1 cellular context compared by ENCODE assay signal in the genomic region with DNA sequence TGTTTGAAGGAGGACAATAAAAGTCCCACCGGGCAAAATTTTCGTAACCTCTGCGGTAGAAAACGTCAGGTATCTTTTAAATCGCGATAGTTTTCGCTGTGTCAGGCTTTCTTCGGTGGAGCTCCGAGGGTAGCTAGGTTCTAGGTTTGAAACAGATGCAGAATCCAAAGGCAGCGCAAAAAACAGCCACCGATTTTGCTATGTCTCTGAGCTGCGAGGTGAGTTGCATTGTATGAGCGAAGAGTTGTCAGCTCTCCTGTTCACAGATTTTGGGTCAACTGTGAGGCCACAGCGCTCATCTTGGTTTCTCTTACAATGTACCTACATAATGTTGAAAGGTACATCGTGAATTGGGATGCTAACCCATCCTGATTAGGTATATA.
TF ChIP-seq lines count a peak whose summit lies in the region.

No MANE protein-coding gene starts in this region.

TF ChIP-seq in GM12878, 131 proteins besides CTCF, POLR2A, EP300 and RAD21 (continued from another document):
- TF ChIP-seq, protein P1, sequence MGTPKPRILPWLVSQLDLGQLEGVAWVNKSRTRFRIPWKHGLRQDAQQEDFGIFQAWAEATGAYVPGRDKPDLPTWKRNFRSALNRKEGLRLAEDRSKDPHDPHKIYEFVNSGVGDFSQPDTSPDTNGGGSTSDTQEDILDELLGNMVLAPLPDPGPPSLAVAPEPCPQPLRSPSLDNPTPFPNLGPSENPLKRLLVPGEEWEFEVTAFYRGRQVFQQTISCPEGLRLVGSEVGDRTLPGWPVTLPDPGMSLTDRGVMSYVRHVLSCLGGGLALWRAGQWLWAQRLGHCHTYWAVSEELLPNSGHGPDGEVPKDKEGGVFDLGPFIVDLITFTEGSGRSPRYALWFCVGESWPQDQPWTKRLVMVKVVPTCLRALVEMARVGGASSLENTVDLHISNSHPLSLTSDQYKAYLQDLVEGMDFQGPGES (IDR thresholded peaks at IDR 0.05) = no peak
- no peak for TF ChIP-seq RUNX3 (IDR thresholded peaks at IDR 0.05; ENCODE audit: low read length)
- TF ChIP-seq, protein P2, sequence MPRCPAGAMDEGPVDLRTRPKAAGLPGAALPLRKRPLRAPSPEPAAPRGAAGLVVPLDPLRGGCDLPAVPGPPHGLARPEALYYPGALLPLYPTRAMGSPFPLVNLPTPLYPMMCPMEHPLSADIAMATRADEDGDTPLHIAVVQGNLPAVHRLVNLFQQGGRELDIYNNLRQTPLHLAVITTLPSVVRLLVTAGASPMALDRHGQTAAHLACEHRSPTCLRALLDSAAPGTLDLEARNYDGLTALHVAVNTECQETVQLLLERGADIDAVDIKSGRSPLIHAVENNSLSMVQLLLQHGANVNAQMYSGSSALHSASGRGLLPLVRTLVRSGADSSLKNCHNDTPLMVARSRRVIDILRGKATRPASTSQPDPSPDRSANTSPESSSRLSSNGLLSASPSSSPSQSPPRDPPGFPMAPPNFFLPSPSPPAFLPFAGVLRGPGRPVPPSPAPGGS (IDR thresholded peaks at IDR 0.05; ENCODE audit: borderline replicate concordance, insufficient read depth, low read depth, low read length, poor library complexity, severe bottlenecking) = no peak
- TF ChIP-seq, protein P3, sequence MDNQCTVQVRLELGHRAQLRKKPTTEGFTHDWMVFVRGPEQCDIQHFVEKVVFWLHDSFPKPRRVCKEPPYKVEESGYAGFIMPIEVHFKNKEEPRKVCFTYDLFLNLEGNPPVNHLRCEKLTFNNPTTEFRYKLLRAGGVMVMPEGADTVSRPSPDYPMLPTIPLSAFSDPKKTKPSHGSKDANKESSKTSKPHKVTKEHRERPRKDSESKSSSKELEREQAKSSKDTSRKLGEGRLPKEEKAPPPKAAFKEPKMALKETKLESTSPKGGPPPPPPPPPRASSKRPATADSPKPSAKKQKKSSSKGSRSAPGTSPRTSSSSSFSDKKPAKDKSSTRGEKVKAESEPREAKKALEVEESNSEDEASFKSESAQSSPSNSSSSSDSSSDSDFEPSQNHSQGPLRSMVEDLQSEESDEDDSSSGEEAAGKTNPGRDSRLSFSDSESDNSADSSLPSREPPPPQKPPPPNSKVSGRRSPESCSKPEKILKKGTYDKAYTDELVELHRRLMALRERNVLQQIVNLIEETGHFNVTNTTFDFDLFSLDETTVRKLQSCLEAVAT (IDR thresholded peaks at IDR 0.05) = peak; percentile 22; the same call in 1 of the 2 replicates
- TF ChIP-seq, protein P4, sequence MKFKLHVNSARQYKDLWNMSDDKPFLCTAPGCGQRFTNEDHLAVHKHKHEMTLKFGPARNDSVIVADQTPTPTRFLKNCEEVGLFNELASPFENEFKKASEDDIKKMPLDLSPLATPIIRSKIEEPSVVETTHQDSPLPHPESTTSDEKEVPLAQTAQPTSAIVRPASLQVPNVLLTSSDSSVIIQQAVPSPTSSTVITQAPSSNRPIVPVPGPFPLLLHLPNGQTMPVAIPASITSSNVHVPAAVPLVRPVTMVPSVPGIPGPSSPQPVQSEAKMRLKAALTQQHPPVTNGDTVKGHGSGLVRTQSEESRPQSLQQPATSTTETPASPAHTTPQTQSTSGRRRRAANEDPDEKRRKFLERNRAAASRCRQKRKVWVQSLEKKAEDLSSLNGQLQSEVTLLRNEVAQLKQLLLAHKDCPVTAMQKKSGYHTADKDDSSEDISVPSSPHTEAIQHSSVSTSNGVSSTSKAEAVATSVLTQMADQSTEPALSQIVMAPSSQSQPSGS (IDR thresholded peaks at IDR 0.05; ENCODE audit: low read length) = no peak
- TF ChIP-seq, protein P5, sequence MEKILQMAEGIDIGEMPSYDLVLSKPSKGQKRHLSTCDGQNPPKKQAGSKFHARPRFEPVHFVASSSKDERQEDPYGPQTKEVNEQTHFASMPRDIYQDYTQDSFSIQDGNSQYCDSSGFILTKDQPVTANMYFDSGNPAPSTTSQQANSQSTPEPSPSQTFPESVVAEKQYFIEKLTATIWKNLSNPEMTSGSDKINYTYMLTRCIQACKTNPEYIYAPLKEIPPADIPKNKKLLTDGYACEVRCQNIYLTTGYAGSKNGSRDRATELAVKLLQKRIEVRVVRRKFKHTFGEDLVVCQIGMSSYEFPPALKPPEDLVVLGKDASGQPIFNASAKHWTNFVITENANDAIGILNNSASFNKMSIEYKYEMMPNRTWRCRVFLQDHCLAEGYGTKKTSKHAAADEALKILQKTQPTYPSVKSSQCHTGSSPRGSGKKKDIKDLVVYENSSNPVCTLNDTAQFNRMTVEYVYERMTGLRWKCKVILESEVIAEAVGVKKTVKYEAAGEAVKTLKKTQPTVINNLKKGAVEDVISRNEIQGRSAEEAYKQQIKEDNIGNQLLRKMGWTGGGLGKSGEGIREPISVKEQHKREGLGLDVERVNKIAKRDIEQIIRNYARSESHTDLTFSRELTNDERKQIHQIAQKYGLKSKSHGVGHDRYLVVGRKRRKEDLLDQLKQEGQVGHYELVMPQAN (conservative IDR thresholded peaks at IDR 0.05) = 0 out of 2 replicates have a peak, but pooled peaks have one; percentile 8
- no peak for TF ChIP-seq BMI1 (IDR thresholded peaks at IDR 0.05; ENCODE audit: borderline replicate concordance)
- TF ChIP-seq SMARCA5 (IDR thresholded peaks at IDR 0.05) = no peak
- no peak for TF ChIP-seq EZH2 (IDR thresholded peaks at IDR 0.05; ENCODE audit: borderline replicate concordance, control insufficient read depth, low read depth, low read length)
- TF ChIP-seq, protein P6, sequence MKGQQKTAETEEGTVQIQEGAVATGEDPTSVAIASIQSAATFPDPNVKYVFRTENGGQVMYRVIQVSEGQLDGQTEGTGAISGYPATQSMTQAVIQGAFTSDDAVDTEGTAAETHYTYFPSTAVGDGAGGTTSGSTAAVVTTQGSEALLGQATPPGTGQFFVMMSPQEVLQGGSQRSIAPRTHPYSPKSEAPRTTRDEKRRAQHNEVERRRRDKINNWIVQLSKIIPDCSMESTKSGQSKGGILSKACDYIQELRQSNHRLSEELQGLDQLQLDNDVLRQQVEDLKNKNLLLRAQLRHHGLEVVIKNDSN (IDR thresholded peaks at IDR 0.05; ENCODE audit: borderline replicate concordance, extremely low read length, insufficient read depth, low read depth, low read length) = no peak
- no peak for TF ChIP-seq ZZZ3 (IDR thresholded peaks at IDR 0.05; ENCODE audit: control insufficient read depth, insufficient read length, low read depth)
- no peak for TF ChIP-seq ZNF622 (IDR thresholded peaks at IDR 0.05)
- TF ChIP-seq, protein P7, sequence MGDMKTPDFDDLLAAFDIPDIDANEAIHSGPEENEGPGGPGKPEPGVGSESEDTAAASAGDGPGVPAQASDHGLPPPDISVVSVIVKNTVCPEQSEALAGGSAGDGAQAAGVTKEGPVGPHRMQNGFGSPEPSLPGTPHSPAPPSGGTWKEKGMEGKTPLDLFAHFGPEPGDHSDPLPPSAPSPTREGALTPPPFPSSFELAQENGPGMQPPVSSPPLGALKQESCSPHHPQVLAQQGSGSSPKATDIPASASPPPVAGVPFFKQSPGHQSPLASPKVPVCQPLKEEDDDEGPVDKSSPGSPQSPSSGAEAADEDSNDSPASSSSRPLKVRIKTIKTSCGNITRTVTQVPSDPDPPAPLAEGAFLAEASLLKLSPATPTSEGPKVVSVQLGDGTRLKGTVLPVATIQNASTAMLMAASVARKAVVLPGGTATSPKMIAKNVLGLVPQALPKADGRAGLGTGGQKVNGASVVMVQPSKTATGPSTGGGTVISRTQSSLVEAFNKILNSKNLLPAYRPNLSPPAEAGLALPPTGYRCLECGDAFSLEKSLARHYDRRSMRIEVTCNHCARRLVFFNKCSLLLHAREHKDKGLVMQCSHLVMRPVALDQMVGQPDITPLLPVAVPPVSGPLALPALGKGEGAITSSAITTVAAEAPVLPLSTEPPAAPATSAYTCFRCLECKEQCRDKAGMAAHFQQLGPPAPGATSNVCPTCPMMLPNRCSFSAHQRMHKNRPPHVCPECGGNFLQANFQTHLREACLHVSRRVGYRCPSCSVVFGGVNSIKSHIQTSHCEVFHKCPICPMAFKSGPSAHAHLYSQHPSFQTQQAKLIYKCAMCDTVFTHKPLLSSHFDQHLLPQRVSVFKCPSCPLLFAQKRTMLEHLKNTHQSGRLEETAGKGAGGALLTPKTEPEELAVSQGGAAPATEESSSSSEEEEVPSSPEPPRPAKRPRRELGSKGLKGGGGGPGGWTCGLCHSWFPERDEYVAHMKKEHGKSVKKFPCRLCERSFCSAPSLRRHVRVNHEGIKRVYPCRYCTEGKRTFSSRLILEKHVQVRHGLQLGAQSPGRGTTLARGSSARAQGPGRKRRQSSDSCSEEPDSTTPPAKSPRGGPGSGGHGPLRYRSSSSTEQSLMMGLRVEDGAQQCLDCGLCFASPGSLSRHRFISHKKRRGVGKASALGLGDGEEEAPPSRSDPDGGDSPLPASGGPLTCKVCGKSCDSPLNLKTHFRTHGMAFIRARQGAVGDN (IDR thresholded peaks at IDR 0.05) = no peak
- TF ChIP-seq, protein P8, sequence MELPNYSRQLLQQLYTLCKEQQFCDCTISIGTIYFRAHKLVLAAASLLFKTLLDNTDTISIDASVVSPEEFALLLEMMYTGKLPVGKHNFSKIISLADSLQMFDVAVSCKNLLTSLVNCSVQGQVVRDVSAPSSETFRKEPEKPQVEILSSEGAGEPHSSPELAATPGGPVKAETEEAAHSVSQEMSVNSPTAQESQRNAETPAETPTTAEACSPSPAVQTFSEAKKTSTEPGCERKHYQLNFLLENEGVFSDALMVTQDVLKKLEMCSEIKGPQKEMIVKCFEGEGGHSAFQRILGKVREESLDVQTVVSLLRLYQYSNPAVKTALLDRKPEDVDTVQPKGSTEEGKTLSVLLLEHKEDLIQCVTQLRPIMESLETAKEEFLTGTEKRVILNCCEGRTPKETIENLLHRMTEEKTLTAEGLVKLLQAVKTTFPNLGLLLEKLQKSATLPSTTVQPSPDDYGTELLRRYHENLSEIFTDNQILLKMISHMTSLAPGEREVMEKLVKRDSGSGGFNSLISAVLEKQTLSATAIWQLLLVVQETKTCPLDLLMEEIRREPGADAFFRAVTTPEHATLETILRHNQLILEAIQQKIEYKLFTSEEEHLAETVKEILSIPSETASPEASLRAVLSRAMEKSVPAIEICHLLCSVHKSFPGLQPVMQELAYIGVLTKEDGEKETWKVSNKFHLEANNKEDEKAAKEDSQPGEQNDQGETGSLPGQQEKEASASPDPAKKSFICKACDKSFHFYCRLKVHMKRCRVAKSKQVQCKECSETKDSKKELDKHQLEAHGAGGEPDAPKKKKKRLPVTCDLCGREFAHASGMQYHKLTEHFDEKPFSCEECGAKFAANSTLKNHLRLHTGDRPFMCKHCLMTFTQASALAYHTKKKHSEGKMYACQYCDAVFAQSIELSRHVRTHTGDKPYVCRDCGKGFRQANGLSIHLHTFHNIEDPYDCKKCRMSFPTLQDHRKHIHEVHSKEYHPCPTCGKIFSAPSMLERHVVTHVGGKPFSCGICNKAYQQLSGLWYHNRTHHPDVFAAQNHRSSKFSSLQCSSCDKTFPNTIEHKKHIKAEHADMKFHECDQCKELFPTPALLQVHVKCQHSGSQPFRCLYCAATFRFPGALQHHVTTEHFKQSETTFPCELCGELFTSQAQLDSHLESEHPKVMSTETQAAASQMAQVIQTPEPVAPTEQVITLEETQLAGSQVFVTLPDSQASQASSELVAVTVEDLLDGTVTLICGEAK (IDR thresholded peaks at IDR 0.05; ENCODE audit: borderline replicate concordance) = no peak
- TF ChIP-seq RFX5 (IDR thresholded peaks at IDR 0.05; ENCODE audit: low read depth, low read length) = no peak
- no peak for TF ChIP-seq SMAD1 (IDR thresholded peaks at IDR 0.05; ENCODE audit: low read depth, partially characterized antibody)
- TF ChIP-seq HDAC6 (IDR thresholded peaks at IDR 0.05; ENCODE audit: unreplicated experiment) = peak; percentile 15
- TF ChIP-seq ZNF217 (IDR thresholded peaks at IDR 0.05) = no peak
TF ChIP-seq in GM12878: peak in this region for 5.
